Comparison of ENCODE assay signal across 12 cellular contexts in the genomic region with DNA sequence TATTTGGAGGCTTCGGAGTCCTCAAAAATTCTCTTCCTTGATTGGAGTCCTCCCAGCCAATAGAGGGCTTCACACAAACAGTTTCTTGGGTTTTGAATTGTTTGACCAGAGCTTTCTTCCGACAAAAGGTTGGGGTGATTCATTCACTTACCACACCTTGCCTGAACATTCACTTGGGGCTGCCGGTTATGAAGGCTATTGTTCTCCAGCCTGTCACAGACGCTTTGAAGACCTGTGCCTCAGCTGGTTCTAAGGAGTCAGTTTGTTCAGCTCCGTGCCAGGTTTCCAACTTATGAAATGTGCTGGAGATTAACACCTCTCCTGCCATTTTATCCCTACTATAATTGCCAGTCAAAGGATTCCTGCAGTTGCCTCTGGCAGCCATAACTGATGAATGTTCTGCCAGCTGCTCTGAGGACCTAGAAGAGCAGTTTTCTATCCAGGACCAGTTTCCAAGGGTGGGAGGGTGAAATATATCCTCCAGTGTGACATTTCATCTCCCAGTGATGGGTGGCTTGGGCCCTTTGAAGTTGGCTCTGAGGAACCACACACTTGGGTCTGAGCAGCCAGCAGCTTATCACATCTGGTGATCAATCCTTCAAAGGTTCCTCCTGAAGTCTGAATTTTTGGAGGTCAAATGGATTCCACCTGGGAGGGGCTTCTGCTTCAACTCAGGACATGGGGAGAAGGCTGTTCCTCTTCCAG. TPM values are rescaled to one million over a fixed set of nuclear protein-coding genes. Genes with fewer than 3 reads are reported as not detected.
DNase-seq lines count a peak whose midpoint lies in the region; ATAC-seq and TF ChIP-seq lines count a peak whose summit lies in the region.
"Had no signal": no experiment of that assay in that cellular context is flagged by ENCODE, and none has a peak within 500 bp of the region (broad histone marks: within the 10 kb centered on the region; RNA-seq: fewer than 3 reads in every experiment).

No MANE protein-coding gene starts in this region.

- no peaks in the 10 kb centered on the region; the same call in 1 of the 2 replicates for H3K4me1 ChIP-seq in HEK293 (ENCODE audit: control insufficient read depth, insufficient read depth, low read length)
- peaks cover 56% of the 10 kb centered on the region for H3K4me1 ChIP-seq in hepatocyte (ENCODE audit: insufficient read depth)
- H3K4me1 ChIP-seq in stomach, result peaks cover 41 to 100% (median 57%) of the 10 kb centered on the region in 4 donors

- ATAC-seq in WTC11, result no peak

- peaks cover 4% of the 10 kb centered on the region for H3K36me3 Mint-ChIP-seq in WTC11
- peaks cover 24% of the 10 kb centered on the region for H3K36me3 Mint-ChIP-seq in activated T-cell treated with anti-CD3 and anti-CD28 coated beads, Interleukin-2, amount 50 U/mL, for 24 hours (ENCODE audit: low read depth)
- peaks cover 13% of the 10 kb centered on the region for H3K36me3 Mint-ChIP-seq in activated CD4-positive, alpha-beta memory T cell treated with anti-CD3 and anti-CD28 coated beads, Interleukin-2, amount 10 ng/mL, durations not matched to agents 7 days and 5 days (ENCODE audit: low read depth)

- CTCF ChIA-PET in HEK293 (lab: Yijun Ruan, JAX), result interaction anchor here (0.6 to 2.5 kb wide), 8 partner anchors 11 to 69 kb away, joined by 3 to 14 read pairs (median 4); no protein-coding TSS in a partner anchor
- CTCF ChIA-PET in WTC11 (lab: Charles Lee), result interaction anchor here (0.7 to 2.7 kb wide), 6 partner anchors 12 to 208 kb away, joined by 3 to 9 read pairs (median 3); partner anchors contain the start of gene SELENOM
- CTCF ChIA-PET in activated CD4-positive, alpha-beta memory T cell treated with anti-CD3 and anti-CD28 coated beads, Interleukin-2, amount 10 ng/mL, durations not matched to agents 7 days and 5 days (lab: Charles Lee), result interaction anchor here (1.0 to 2.7 kb wide), 2 partner anchors 29 to 32 kb away, joined by 3 to 12 read pairs; partner anchors contain the start of gene LIMK2

- peaks cover 32% of the 10 kb centered on the region for H3K4me1 Mint-ChIP-seq in WTC11
- H3K4me1 Mint-ChIP-seq in activated T-cell treated with anti-CD3 and anti-CD28 coated beads, Interleukin-2, amount 50 U/mL, for 24 hours (ENCODE audit: low read depth), result peaks cover 31% of the 10 kb centered on the region
- peaks cover 44% of the 10 kb centered on the region for H3K4me1 Mint-ChIP-seq in activated CD4-positive, alpha-beta memory T cell treated with anti-CD3 and anti-CD28 coated beads, Interleukin-2, amount 10 ng/mL, durations not matched to agents 7 days and 5 days

- no peak for TF ChIP-seq POLR2A in stomach (IDR thresholded peaks at IDR 0.05)

- peak overlapping the region; percentile 49 for H3K4me2 ChIP-seq in hepatocyte

- H2AFZ ChIP-seq in hepatocyte, result no peak overlapping the region

- peak overlapping the region; percentile 82 for H3K27ac Mint-ChIP-seq in WTC11
- no peak overlapping the region for H3K27ac Mint-ChIP-seq in activated T-cell treated with anti-CD3 and anti-CD28 coated beads, Interleukin-2, amount 50 U/mL, for 24 hours
- no peak overlapping the region for H3K27ac Mint-ChIP-seq in activated CD4-positive, alpha-beta memory T cell treated with anti-CD3 and anti-CD28 coated beads, Interleukin-2, amount 10 ng/mL, durations not matched to agents 7 days and 5 days
- H3K27ac Mint-ChIP-seq: T-helper 1 cell treated with Interleukin-12 subunit alpha and Interleukin-12 subunit beta and Interleukin-4 antibody, amounts not matched to agents 30 μg/mL and 1 μg/mL, for 36 hours had no signal

- H3K4me3 ChIP-seq in HEK293 (ENCODE audit: low read depth, low read length) (no peak overlapping the region), hepatocyte (no peak overlapping the region), stomach (no peak overlapping the region)
- H3K4me3 ChIP-seq: vagina had no signal

- H3K4me3 Mint-ChIP-seq in WTC11, result no peak overlapping the region
- H3K4me3 Mint-ChIP-seq in activated T-cell treated with anti-CD3 and anti-CD28 coated beads, Interleukin-2, amount 50 U/mL, for 24 hours, result no peak overlapping the region
- no peak overlapping the region for H3K4me3 Mint-ChIP-seq in activated CD4-positive, alpha-beta memory T cell treated with anti-CD3 and anti-CD28 coated beads, Interleukin-2, amount 10 ng/mL, durations not matched to agents 7 days and 5 days
- H3K4me3 Mint-ChIP-seq: neural crest cell; T-helper 1 cell treated with Interleukin-12 subunit alpha and Interleukin-12 subunit beta and Interleukin-4 antibody, amounts not matched to agents 30 μg/mL and 1 μg/mL, for 36 hours had no signal

- H3K36me3 ChIP-seq in HEK293 (ENCODE audit: control insufficient read depth in 2 of 2, insufficient read depth in 1 of 2, low read length in 2 of 2) (no peaks in the 10 kb centered on the region), hepatocyte (replicated peaks; ENCODE audit: insufficient read depth, low read depth) (no peaks in the 10 kb centered on the region), stomach (peaks cover 0 to 36% (median 7%) of the 10 kb centered on the region in 4 donors)
- H3K36me3 ChIP-seq: vagina had no signal

- no peaks in the 10 kb centered on the region for H4K20me1 ChIP-seq in hepatocyte (ENCODE audit: insufficient read depth, poor library complexity, severe bottlenecking)

- no peaks in the 10 kb centered on the region for H3K27me3 ChIP-seq in hepatocyte
- H3K27me3 ChIP-seq in stomach, result no peaks in the 10 kb centered on the region
- H3K27me3 ChIP-seq: vagina had no signal

- 68% methylated on average over 5 of the region's 5 CpGs for WGBS in hepatocyte (ENCODE audit: low lambda C conversion rate, missing lambda C conversion rate)
- WGBS in stomach, 5 donors, result 39 to 79% (median 48%) methylated on average over 5 of the region's 5 CpGs

- POLR2A ChIA-PET in HEK293 (lab: Yijun Ruan, JAX), result interaction anchor here (0.7 to 1.6 kb wide), 3 partner anchors 10 to 48 kb away, joined by 3 to 7 read pairs (median 4); partner anchors contain the start of gene PIK3IP1
- POLR2A ChIA-PET in WTC11 (lab: Charles Lee), result no interaction called here
- POLR2A ChIA-PET in activated CD4-positive, alpha-beta memory T cell treated with anti-CD3 and anti-CD28 coated beads, Interleukin-2, amount 10 ng/mL, durations not matched to agents 7 days and 5 days (lab: Charles Lee), result interaction anchor here (1.4 to 1.7 kb wide), 3 partner anchors 11 to 47 kb away, joined by 4 to 5 read pairs (median 4); partner anchors contain the start of gene LIMK2

- intact Hi-C loops in stomach (cut with DNase I; ENCODE audit: low total_unique reads), result no loop called here

- DNase-seq in WTC11 (ENCODE audit: low spot score), result no peak
- no peak for DNase-seq in hepatocyte (ENCODE audit: low spot score)
- no peak for DNase-seq in stomach
- no peak for DNase-seq in activated T-cell treated with anti-CD3 and anti-CD28 coated beads, Interleukin-2, amount 50 U/mL, for 24 hours
- DNase-seq in NCI-H2029 treated with DMSO at 0.1 percent for 48 hours (lab: John Stamatoyannopoulos, UW), result no peak
- DNase-seq in activated CD4-positive, alpha-beta memory T cell treated with anti-CD3 and anti-CD28 coated beads, Interleukin-2, amount 10 ng/mL, durations not matched to agents 7 days and 5 days, result no peak
- no peak for DNase-seq in middle frontal gyrus (ENCODE audit: extremely low spot score, low spot score)
- DNase-seq: activated CD8-positive, alpha-beta memory T cell treated with anti-CD3 and anti-CD28 coated beads, Interleukin-2, amount 50 U/mL, for 4 hours had no signal

- H3K9me2 ChIP-seq in hepatocyte (replicated peaks; ENCODE audit: insufficient read depth), result no peaks in the 10 kb centered on the region

- H3K9me3 ChIP-seq in HEK293 (ENCODE audit: control insufficient read depth, insufficient read depth, low read depth, low read length) (no peaks in the 10 kb centered on the region), hepatocyte (ENCODE audit: low read depth) (no peaks in the 10 kb centered on the region), stomach (no peaks in the 10 kb centered on the region)
- H3K9me3 ChIP-seq: vagina had no signal

- no peak for TF ChIP-seq EP300 in stomach (IDR thresholded peaks at IDR 0.05)

- no peaks in the 10 kb centered on the region for H3K27me3 Mint-ChIP-seq in WTC11 (ENCODE audit: low read depth)
- H3K27me3 Mint-ChIP-seq in activated T-cell treated with anti-CD3 and anti-CD28 coated beads, Interleukin-2, amount 50 U/mL, for 24 hours, result no peaks in the 10 kb centered on the region
- no peaks in the 10 kb centered on the region for H3K27me3 Mint-ChIP-seq in activated CD4-positive, alpha-beta memory T cell treated with anti-CD3 and anti-CD28 coated beads, Interleukin-2, amount 10 ng/mL, durations not matched to agents 7 days and 5 days

- peaks cover 15% of the 10 kb centered on the region for H3K79me2 ChIP-seq in hepatocyte

- H3K27ac ChIP-seq in HEK293 (ENCODE audit: extremely low read depth, low read depth, low read length) (no peak overlapping the region), hepatocyte (peak overlapping the region; percentile 77), stomach (peak overlapping the region in 4 of 5 donors; percentile 49 to 67 (median 58))
- H3K27ac ChIP-seq: vagina had no signal

- no peaks in the 10 kb centered on the region for H3K9me3 Mint-ChIP-seq in WTC11
- no peaks in the 10 kb centered on the region for H3K9me3 Mint-ChIP-seq in activated T-cell treated with anti-CD3 and anti-CD28 coated beads, Interleukin-2, amount 50 U/mL, for 24 hours
- no peaks in the 10 kb centered on the region for H3K9me3 Mint-ChIP-seq in activated CD4-positive, alpha-beta memory T cell treated with anti-CD3 and anti-CD28 coated beads, Interleukin-2, amount 10 ng/mL, durations not matched to agents 7 days and 5 days
- H3K9me3 Mint-ChIP-seq: neural crest cell; T-helper 1 cell treated with Interleukin-12 subunit alpha and Interleukin-12 subunit beta and Interleukin-4 antibody, amounts not matched to agents 30 μg/mL and 1 μg/mL, for 36 hours had no signal

- TF ChIP-seq CTCF in HEK293 (tag by site-specific recombination; IDR thresholded peaks at IDR 0.05) (no peak), WTC11 (IDR thresholded peaks at IDR 0.05) (no peak), hepatocyte (IDR thresholded peaks at IDR 0.05; ENCODE audit: poor library complexity) (no peak), stomach (IDR thresholded peaks at IDR 0.05) (no peak)

TF ChIP-seq in WTC11, 78 proteins besides CTCF, POLR2A, EP300 and RAD21 (continues in another document):
- TF ChIP-seq SP1 (CRISPR knock-in tag; conservative IDR thresholded peaks at IDR 0.05) (no peak), GABPB1 (CRISPR knock-in tag; IDR thresholded peaks at IDR 0.05) (no peak)

RNA-seq across cellular contexts. Expression of gene LIMK2, which starts 31.4 kb away (rescaled TPM):
- 33.1 to 42.8 TPM (median 33.6 TPM) in 3 replicates for total RNA-seq in WTC11 (2021)
- total RNA-seq in hepatocyte, result 33.0 and 45.9 TPM in 2 replicates
- 49.9 and 52.6 TPM in 2 replicates for polyA plus RNA-seq in hepatocyte
- 100 to 1,000 TPM in 3 of 5 donors, 10 to 100 TPM in 2; 96.3 to 541 (median 124) TPM for total RNA-seq in stomach
- 10 to 100 TPM; 19.9 to 26.6 (median 24.0) TPM for polyA plus RNA-seq in stomach
- 10 to 100 TPM; 44.0 to 46.4 TPM for total RNA-seq in activated CD4-positive, alpha-beta memory T cell treated with anti-CD3 and anti-CD28 coated beads, Interleukin-2, amount 10 ng/mL, durations not matched to agents 7 days and 5 days

RNA-seq across cellular contexts. Expression of gene PIK3IP1, which starts 48.8 kb away (rescaled TPM):
- total RNA-seq in WTC11 (2021), result 1.6 to 2.1 TPM (median 2.0 TPM) in 3 replicates
- 17.9 and 22.2 TPM in 2 replicates for total RNA-seq in hepatocyte
- 19.5 and 22.4 TPM in 2 replicates for polyA plus RNA-seq in hepatocyte
- 10 to 100 TPM in 3 of 5 donors, 1 to 10 TPM in 2; 3.5 to 53.0 (median 20.5) TPM for total RNA-seq in stomach
- polyA plus RNA-seq in stomach, result 1 to 10 TPM; 6.6 to 8.5 (median 7.6) TPM
- total RNA-seq in activated CD4-positive, alpha-beta memory T cell treated with anti-CD3 and anti-CD28 coated beads, Interleukin-2, amount 10 ng/mL, durations not matched to agents 7 days and 5 days, result 10 to 100 TPM; 56.4 to 57.8 TPM
